10 cellular contexts compared by ENCODE assay signal in genomic region chr10:125023269-125023668, GRCh38.
DNase-seq lines count a peak whose midpoint lies in the region; ATAC-seq and TF ChIP-seq lines count a peak whose summit lies in the region.
"Had no signal": no experiment of that assay in that cellular context is flagged by ENCODE, and none has a peak within 500 bp of the region (broad histone marks: within the 10 kb centered on the region; RNA-seq: fewer than 3 reads in every experiment).

No MANE protein-coding gene starts in this region.

- H3K4me3 ChIP-seq in SJCRH30 = peak overlapping the region; percentile 43
- no peak overlapping the region for H3K4me3 ChIP-seq in lower leg skin (ENCODE audit: low read depth, poor library complexity, severe bottlenecking)
- H3K4me3 ChIP-seq in HAP-1 = no peak overlapping the region

- peaks cover 7% of the 10 kb centered on the region for H3K9me3 Mint-ChIP-seq in type B pancreatic cell

- DNase-seq in NCI-H2227 (lab: John Stamatoyannopoulos, UW; ENCODE audit: unreplicated experiment) (peak; percentile 59), NCI-H2227 treated with DMSO at 0.1 percent for 48 hours (lab: John Stamatoyannopoulos, UW) (no peak), SJCRH30 (peak; percentile 84), left lobe of liver (ENCODE audit: low spot score) (no peak), type B pancreatic cell (ENCODE audit: extremely low spot score, unreplicated experiment) (no peak), lower leg skin (ENCODE audit: low spot score in 2 of 2) (no peak), HAP-1 (ENCODE audit: low spot score in 2 of 2) (no peak), DMS114 treated with DMSO at 0.1 percent for 48 hours (lab: John Stamatoyannopoulos, UW; ENCODE audit: unreplicated experiment) (no peak)
- DNase-seq: kidney glomerular epithelial cell, T-helper 2 cell had no signal

- H3K36me3 Mint-ChIP-seq in type B pancreatic cell = peaks cover 30% of the 10 kb centered on the region

- WGBS in lower leg skin, 2 donors = 76 to 81% methylated on average over 10 to 18 of the region's 22 CpGs

- peak overlapping the region; percentile 75 for H3K27ac ChIP-seq in SJCRH30

- intact Hi-C loops in lower leg skin (cut with DNase I; ENCODE audit: low total_unique reads) = no loop called here

- peaks cover 44% of the 10 kb centered on the region for H3K4me1 Mint-ChIP-seq in type B pancreatic cell (ENCODE audit: unreplicated experiment)

- peak overlapping the region; percentile 29 for H3K27ac Mint-ChIP-seq in type B pancreatic cell

- H3K4me1 ChIP-seq in SJCRH30 = peaks cover 31% of the 10 kb centered on the region
- peaks cover 25% of the 10 kb centered on the region for H3K4me1 ChIP-seq in HAP-1

- TF ChIP-seq CTCF in type B pancreatic cell (conservative IDR thresholded peaks at IDR 0.05) (no peak), lower leg skin (IDR thresholded peaks at IDR 0.05) (no peak)

- H3K9me3 ChIP-seq in SJCRH30 (replicated peaks) (no peaks in the 10 kb centered on the region), HAP-1 (no peaks in the 10 kb centered on the region)

- no peaks in the 10 kb centered on the region for H3K27me3 Mint-ChIP-seq in type B pancreatic cell

- ATAC-seq in left lobe of liver = peak; percentile 19

- peak overlapping the region; percentile 23 for H3K4me3 Mint-ChIP-seq in type B pancreatic cell

- TF ChIP-seq POLR2A in lower leg skin (IDR thresholded peaks at IDR 0.05) = no peak

- in situ Hi-C loops in HAP-1 (cut with MboI; ENCODE audit: low sequenced_read_pairs) = no loop called here

- no peaks in the 10 kb centered on the region for H3K27me3 ChIP-seq in SJCRH30
- no peaks in the 10 kb centered on the region for H3K27me3 ChIP-seq in HAP-1 (ENCODE audit: low read depth)

- H3K36me3 ChIP-seq in SJCRH30 (peaks cover 3% of the 10 kb centered on the region), HAP-1 (replicated peaks) (no peaks in the 10 kb centered on the region; the same call in 1 of the 2 replicates)

Comparison
In these comparisons a context has a peak if more than half of its experiments do, and no peak if none do; other contexts are left out.
1. DNase-seq: peak in NCI-H2227 (single experiment) and SJCRH30 (2 of 2); none in NCI-H2227 treated with DMSO at 0.1 percent for 48 hours (single experiment), left lobe of liver (single experiment), type B pancreatic cell (single experiment), lower leg skin (0 of 2), HAP-1 (0 of 2) and DMS114 treated with DMSO at 0.1 percent for 48 hours (single experiment).